ENCODE assay signal across 18 cellular contexts in the genomic region with DNA sequence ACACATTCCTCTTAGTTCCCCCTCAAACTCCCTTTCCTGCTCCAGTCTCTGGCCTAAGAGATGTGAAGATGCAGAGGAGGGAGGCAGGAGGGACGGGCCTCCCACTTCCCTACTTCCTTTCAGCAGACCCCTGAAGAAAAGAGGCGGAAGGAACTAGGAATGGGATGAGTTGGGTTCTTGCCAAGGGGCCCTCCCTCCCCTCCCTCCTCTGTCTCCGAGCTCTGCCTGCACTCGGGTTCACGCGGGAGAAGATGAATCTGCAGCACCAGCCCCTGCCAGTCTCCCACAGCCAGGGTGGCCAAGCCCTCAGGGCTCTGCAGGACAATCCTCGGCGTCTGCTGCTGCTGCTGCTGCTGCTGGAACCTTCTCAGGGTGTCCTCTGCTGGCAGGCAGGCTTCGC. TPM values are rescaled to one million over a fixed set of nuclear protein-coding genes. Genes with fewer than 3 reads are reported as not detected.
"Had no signal": no experiment of that assay in that cellular context is flagged by ENCODE, and none has a peak within 500 bp of the region (broad histone marks: within the 10 kb centered on the region; RNA-seq: fewer than 3 reads in every experiment).

No MANE protein-coding gene starts in this region.

- H3K4me3 Mint-ChIP-seq: activated CD8-positive, alpha-beta memory T cell treated with anti-CD3 and anti-CD28 coated beads, Interleukin-2, amount 10 ng/mL, durations not matched to agents 7 days and 5 days; activated naive CD8-positive, alpha-beta T cell treated with anti-CD3 and anti-CD28 coated beads for 36 hours; activated T-cell treated with anti-CD3 and anti-CD28 coated beads, Interleukin-2, amount 50 U/mL, for 24 hours; memory B cell; T-helper 2 cell treated with Interferon-gamma antibody and Interleukin-4, amounts not matched to agents 5 μg/mL and 100 μg/mL, for 36 hours had no signal

- DNase-seq: activated CD4-positive, alpha-beta T cell treated with anti-CD3 and anti-CD28 coated beads for 1 hour; activated CD4-positive, alpha-beta T cell treated with anti-CD3 and anti-CD28 coated beads, Interleukin-2, amount 50 U/mL, for 48 hours; activated CD8-positive, alpha-beta memory T cell treated with anti-CD3 and anti-CD28 coated beads, Interleukin-2, amount 10 ng/mL, durations not matched to agents 7 days and 5 days; activated effector memory CD4-positive, alpha-beta T cell treated with anti-CD3 and anti-CD28 coated beads, Interleukin-2, amount 50 U/mL, for 16 hours; activated naive CD8-positive, alpha-beta T cell treated with anti-CD3 and anti-CD28 coated beads for 36 hours; activated T-cell treated with anti-CD3 and anti-CD28 coated beads, Interleukin-2, amount 50 U/mL, for 24 hours; cerebellar nuclear complex; dermis blood vessel endothelial cell; left lung; stimulated activated naive CD4-positive, alpha-beta T cell treated with Interleukin-2 at 50 U/mL for 16 hours; SW 1271 had no signal

- H3K27me3 ChIP-seq: upper lobe of left lung had no signal

- ATAC-seq: activated CD8-positive, alpha-beta memory T cell treated with anti-CD3 and anti-CD28 coated beads, Interleukin-2, amount 10 ng/mL, durations not matched to agents 7 days and 5 days; left lung had no signal

- H3K36me3 Mint-ChIP-seq: activated CD8-positive, alpha-beta memory T cell treated with anti-CD3 and anti-CD28 coated beads, Interleukin-2, amount 10 ng/mL, durations not matched to agents 7 days and 5 days; activated naive CD8-positive, alpha-beta T cell treated with anti-CD3 and anti-CD28 coated beads for 36 hours; memory B cell had no signal

- H3K27ac Mint-ChIP-seq: activated CD8-positive, alpha-beta memory T cell treated with anti-CD3 and anti-CD28 coated beads, Interleukin-2, amount 10 ng/mL, durations not matched to agents 7 days and 5 days; activated naive CD8-positive, alpha-beta T cell treated with anti-CD3 and anti-CD28 coated beads for 36 hours; activated T-cell treated with anti-CD3 and anti-CD28 coated beads, Interleukin-2, amount 50 U/mL, for 24 hours; memory B cell; T-helper 2 cell treated with Interferon-gamma antibody and Interleukin-4, amounts not matched to agents 5 μg/mL and 100 μg/mL, for 36 hours had no signal

- H3K9me3 ChIP-seq: esophagus muscularis mucosa, left lung, suprapubic skin, upper lobe of left lung had no signal

- H3K9me3 Mint-ChIP-seq: activated naive CD8-positive, alpha-beta T cell treated with anti-CD3 and anti-CD28 coated beads for 36 hours; activated T-cell treated with anti-CD3 and anti-CD28 coated beads, Interleukin-2, amount 50 U/mL, for 24 hours; memory B cell; T-helper 2 cell treated with Interferon-gamma antibody and Interleukin-4, amounts not matched to agents 5 μg/mL and 100 μg/mL, for 36 hours had no signal

- H3K36me3 ChIP-seq: esophagus muscularis mucosa, left lung, suprapubic skin, upper lobe of left lung had no signal

- FAIRE-seq: endometrium, islet of Langerhans had no signal

- H3K4me1 Mint-ChIP-seq: activated CD8-positive, alpha-beta memory T cell treated with anti-CD3 and anti-CD28 coated beads, Interleukin-2, amount 10 ng/mL, durations not matched to agents 7 days and 5 days had no signal

- H3K4me3 ChIP-seq: esophagus muscularis mucosa, left lung, suprapubic skin, upper lobe of left lung had no signal

- H3K27ac ChIP-seq: esophagus muscularis mucosa, left lung, suprapubic skin, upper lobe of left lung had no signal

RNA-seq across cellular contexts. Expression of a gene that starts 24.3 kb away (rescaled TPM):
- total RNA-seq: activated CD8-positive, alpha-beta memory T cell treated with anti-CD3 and anti-CD28 coated beads, Interleukin-2, amount 10 ng/mL, durations not matched to agents 7 days and 5 days; activated naive CD8-positive, alpha-beta T cell treated with anti-CD3 and anti-CD28 coated beads for 36 hours; dermis blood vessel endothelial cell had no signal
